In genomic region chr3:61892881-61893280, GRCh38 we compare ENCODE assay signal across 28 cellular contexts.
"Had no signal": no experiment of that assay in that cellular context is flagged by ENCODE, and none has a peak within 500 bp of the region (broad histone marks: within the 10 kb centered on the region; RNA-seq: fewer than 3 reads in every experiment).

No MANE protein-coding gene starts in this region.

- H3K27me3 ChIP-seq: esophagus squamous epithelium, heart right ventricle, left lung, neural progenitor cell, right atrium auricular region, testis, tibial artery had no signal

- H3K27me3 Mint-ChIP-seq: effector memory CD8-positive, alpha-beta T cell; type B pancreatic cell had no signal

- H3K27ac Mint-ChIP-seq: effector memory CD8-positive, alpha-beta T cell; neural progenitor cell; type B pancreatic cell had no signal

- H3K9ac ChIP-seq: neural progenitor cell had no signal

- ATAC-seq: effector memory CD8-positive, alpha-beta T cell; heart right ventricle; left cardiac atrium; left lung; naive thymus-derived CD4-positive, alpha-beta T cell; sciatic nerve had no signal

- H3K4me1 ChIP-seq: prostate gland had no signal

- H3K9me3 Mint-ChIP-seq: nephron, neural progenitor cell, type B pancreatic cell had no signal

- H3K4me3 Mint-ChIP-seq: effector memory CD8-positive, alpha-beta T cell; naive thymus-derived CD4-positive, alpha-beta T cell; nephron; neural progenitor cell; type B pancreatic cell had no signal

- H3K4me2 ChIP-seq: neural progenitor cell, smooth muscle cell had no signal

- H2AFZ ChIP-seq: neural progenitor cell had no signal

- DNase-seq: cortex of kidney; effector memory CD8-positive, alpha-beta T cell; erythroblast; esophagus squamous epithelium; foreskin melanocyte; glutamatergic neuron; heart right ventricle; hippocampal formation; left cardiac atrium; left lung; mesenchymal stem cell; midbrain; naive thymus-derived CD4-positive, alpha-beta T cell; stimulated activated CD4-positive, alpha-beta T cell treated with anti-CD3 and anti-CD28 coated beads, Interleukin-12 subunit alpha, Interleukin-12 subunit beta, amount 100 ng/mL, for 4 hours; stimulated activated CD4-positive, alpha-beta T cell treated with anti-CD3 and anti-CD28 coated beads, Interleukin-1b, Interleukin-23, amount 100 ng/mL, for 48 hours; stimulated activated CD4-positive, alpha-beta T cell treated with anti-CD3 and anti-CD28 coated beads, Interleukin-4, amount 100 ng/mL, for 1 hour; stimulated activated CD8-positive, alpha-beta memory T cell treated with anti-CD3 and anti-CD28 coated beads, Interleukin-4, amount 100 ng/mL, for 48 hours; stimulated activated naive CD4-positive, alpha-beta T cell treated with Interleukin-2 at 50 U/mL for 16 hours; substantia nigra; testis; tibial artery had no signal

- H3K9me3 ChIP-seq: esophagus squamous epithelium, heart right ventricle, left lung, prostate gland, right atrium auricular region, testis, tibial artery had no signal

- H3K36me3 Mint-ChIP-seq: naive thymus-derived CD4-positive, alpha-beta T cell; neural progenitor cell; type B pancreatic cell had no signal

- H3K27ac ChIP-seq: esophagus squamous epithelium, heart right ventricle, left lung, neural progenitor cell, prostate gland, right atrium auricular region, testis, tibial artery had no signal
